Comparison of ENCODE assay signal across 21 cellular contexts in genomic region chr17:18234853-18235380, GRCh38. TPM values are rescaled to one million over a fixed set of nuclear protein-coding genes. Genes with fewer than 3 reads are reported as not detected.
DNase-seq lines count a peak whose midpoint lies in the region; ATAC-seq and TF ChIP-seq lines count a peak whose summit lies in the region.
"Had no signal": no experiment of that assay in that cellular context is flagged by ENCODE, and none has a peak within 500 bp of the region (broad histone marks: within the 10 kb centered on the region; RNA-seq: fewer than 3 reads in every experiment).

No MANE protein-coding gene starts in this region.

- H3K4me3 Mint-ChIP-seq in activated CD8-positive, alpha-beta T cell treated with anti-CD3 and anti-CD28 coated beads for 36 hours = no peak overlapping the region
- H3K4me3 Mint-ChIP-seq in activated CD8-positive, alpha-beta T cell treated with anti-CD3 and anti-CD28 coated beads, Interleukin-2, amount 10 ng/mL, durations not matched to agents 7 days and 5 days = no peak overlapping the region
- peak overlapping the region; percentile 64 for H3K4me3 Mint-ChIP-seq in activated T-helper 17 cell treated with anti-CD3 and anti-CD28 coated beads, Interleukin-2, amount 50 U/mL, for 72 hours
- H3K4me3 Mint-ChIP-seq: central memory CD8-positive, alpha-beta T cell; neural crest cell; type B pancreatic cell had no signal

- no peaks in the 10 kb centered on the region for H3K9me3 Mint-ChIP-seq in activated CD8-positive, alpha-beta T cell treated with anti-CD3 and anti-CD28 coated beads for 36 hours
- H3K9me3 Mint-ChIP-seq in activated CD8-positive, alpha-beta T cell treated with anti-CD3 and anti-CD28 coated beads, Interleukin-2, amount 10 ng/mL, durations not matched to agents 7 days and 5 days (ENCODE audit: insufficient read depth) = no peaks in the 10 kb centered on the region
- no peaks in the 10 kb centered on the region for H3K9me3 Mint-ChIP-seq in activated T-helper 17 cell treated with anti-CD3 and anti-CD28 coated beads, Interleukin-2, amount 50 U/mL, for 72 hours
- H3K9me3 Mint-ChIP-seq: central memory CD8-positive, alpha-beta T cell; neural crest cell; type B pancreatic cell had no signal

- no peak overlapping the region for H3K4me3 ChIP-seq in esophagus squamous epithelium
- H3K4me3 ChIP-seq: left ventricle myocardium inferior had no signal

- no peak for ATAC-seq in activated CD8-positive, alpha-beta T cell treated with anti-CD3 and anti-CD28 coated beads for 36 hours
- ATAC-seq in activated CD8-positive, alpha-beta T cell treated with anti-CD3 and anti-CD28 coated beads, Interleukin-2, amount 10 ng/mL, durations not matched to agents 7 days and 5 days = no peak
- no peak for ATAC-seq in activated T-helper 17 cell treated with anti-CD3 and anti-CD28 coated beads, Interleukin-2, amount 50 U/mL, for 72 hours (replicated peaks)
- ATAC-seq in HG02840 (IDR thresholded peaks at IDR 0.05; ENCODE audit: low FRiP score, unreplicated experiment) = no peak

- CTCF ChIA-PET in activated CD8-positive, alpha-beta T cell treated with anti-CD3 and anti-CD28 coated beads for 36 hours (lab: Charles Lee) = interaction anchor here (1.0 kb wide), 1 partner anchor 17 kb away, joined by 3 read pairs; no protein-coding TSS in a partner anchor
- CTCF ChIA-PET in activated CD8-positive, alpha-beta T cell treated with anti-CD3 and anti-CD28 coated beads, Interleukin-2, amount 10 ng/mL, durations not matched to agents 7 days and 5 days (lab: Charles Lee) = no interaction called here

- peak overlapping the region; percentile 80 for H3K27ac Mint-ChIP-seq in activated CD8-positive, alpha-beta T cell treated with anti-CD3 and anti-CD28 coated beads for 36 hours
- H3K27ac Mint-ChIP-seq in activated CD8-positive, alpha-beta T cell treated with anti-CD3 and anti-CD28 coated beads, Interleukin-2, amount 10 ng/mL, durations not matched to agents 7 days and 5 days = no peak overlapping the region
- peak overlapping the region; percentile 91 for H3K27ac Mint-ChIP-seq in activated T-helper 17 cell treated with anti-CD3 and anti-CD28 coated beads, Interleukin-2, amount 50 U/mL, for 72 hours
- H3K27ac Mint-ChIP-seq: progenitor cell of endocrine pancreas, type B pancreatic cell had no signal

- H3K27me3 Mint-ChIP-seq in activated CD8-positive, alpha-beta T cell treated with anti-CD3 and anti-CD28 coated beads for 36 hours = no peaks in the 10 kb centered on the region
- H3K27me3 Mint-ChIP-seq in activated CD8-positive, alpha-beta T cell treated with anti-CD3 and anti-CD28 coated beads, Interleukin-2, amount 10 ng/mL, durations not matched to agents 7 days and 5 days (ENCODE audit: low read depth) = no peaks in the 10 kb centered on the region
- H3K27me3 Mint-ChIP-seq in activated T-helper 17 cell treated with anti-CD3 and anti-CD28 coated beads, Interleukin-2, amount 50 U/mL, for 72 hours = no peaks in the 10 kb centered on the region
- H3K27me3 Mint-ChIP-seq: central memory CD8-positive, alpha-beta T cell; progenitor cell of endocrine pancreas; type B pancreatic cell had no signal

- H3K36me3 ChIP-seq in esophagus squamous epithelium = peaks cover 16 to 82% (median 30%) of the 10 kb centered on the region in 3 donors
- H3K36me3 ChIP-seq: BE2C had no signal

- no peaks in the 10 kb centered on the region for H3K36me3 Mint-ChIP-seq in activated CD8-positive, alpha-beta T cell treated with anti-CD3 and anti-CD28 coated beads for 36 hours (ENCODE audit: low read depth)
- H3K36me3 Mint-ChIP-seq in activated CD8-positive, alpha-beta T cell treated with anti-CD3 and anti-CD28 coated beads, Interleukin-2, amount 10 ng/mL, durations not matched to agents 7 days and 5 days (ENCODE audit: low read depth) = peaks cover 10% of the 10 kb centered on the region
- peaks cover 6% of the 10 kb centered on the region for H3K36me3 Mint-ChIP-seq in activated T-helper 17 cell treated with anti-CD3 and anti-CD28 coated beads, Interleukin-2, amount 50 U/mL, for 72 hours (ENCODE audit: low read depth)
- H3K36me3 Mint-ChIP-seq: type B pancreatic cell had no signal

- intact Hi-C loops in activated CD8-positive, alpha-beta T cell treated with anti-CD3 and anti-CD28 coated beads for 36 hours (cut with micrococcal nuclease) = no loop called here
- intact Hi-C loops in esophagus squamous epithelium (cut with DNase I) = no loop called here

- DNase-seq in activated CD8-positive, alpha-beta T cell treated with anti-CD3 and anti-CD28 coated beads for 36 hours = no peak
- no peak for DNase-seq in activated CD8-positive, alpha-beta T cell treated with anti-CD3 and anti-CD28 coated beads, Interleukin-2, amount 10 ng/mL, durations not matched to agents 7 days and 5 days
- DNase-seq in esophagus squamous epithelium (lab: John Stamatoyannopoulos, UW) (no peak), substantia nigra (lab: John Stamatoyannopoulos, UW) (no peak), NCI-H1417 (lab: John Stamatoyannopoulos, UW) (no peak), NOMO-1 (lab: John Stamatoyannopoulos, UW; ENCODE audit: unreplicated experiment in 2 of 2) (no peak)
- DNase-seq: activated CD8-positive, alpha-beta memory T cell treated with anti-CD3 and anti-CD28 coated beads, Interleukin-2, amount 50 U/mL, for 4 hours; BE2C; DMS79; foreskin melanocyte; left ventricle myocardium inferior; NCI-H1092; NCI-H2029; NCI-H2227 treated with DMSO at 0.1 percent for 48 hours; NCI-H774 had no signal

- 91 to 100% methylated on average over 1 to 5 of the region's 22 CpGs for WGBS in esophagus squamous epithelium, 2 donors

- POLR2A ChIA-PET in activated CD8-positive, alpha-beta T cell treated with anti-CD3 and anti-CD28 coated beads for 36 hours (lab: Charles Lee) = no interaction called here
- POLR2A ChIA-PET in activated CD8-positive, alpha-beta T cell treated with anti-CD3 and anti-CD28 coated beads, Interleukin-2, amount 10 ng/mL, durations not matched to agents 7 days and 5 days (lab: Charles Lee) = no interaction called here

- no peaks in the 10 kb centered on the region for H3K9me3 ChIP-seq in esophagus squamous epithelium
- H3K9me3 ChIP-seq: BE2C, left ventricle myocardium inferior had no signal

- peaks cover 0 to 29% (median 9%) of the 10 kb centered on the region in 3 donors for H3K4me1 ChIP-seq in esophagus squamous epithelium
- H3K4me1 ChIP-seq: BE2C had no signal

- H3K27ac ChIP-seq in esophagus squamous epithelium = peak overlapping the region; percentile 75 to 91 (median 78)
- H3K27ac ChIP-seq in substantia nigra (ENCODE audit: low read depth, low read length, poor library complexity, severe bottlenecking) = peak overlapping the region; percentile 100
- H3K27ac ChIP-seq: left ventricle myocardium inferior had no signal

- H3K4me1 Mint-ChIP-seq in activated CD8-positive, alpha-beta T cell treated with anti-CD3 and anti-CD28 coated beads for 36 hours (ENCODE audit: low read depth) = peaks cover 12% of the 10 kb centered on the region
- no peaks in the 10 kb centered on the region for H3K4me1 Mint-ChIP-seq in activated CD8-positive, alpha-beta T cell treated with anti-CD3 and anti-CD28 coated beads, Interleukin-2, amount 10 ng/mL, durations not matched to agents 7 days and 5 days (ENCODE audit: low read depth)
- H3K4me1 Mint-ChIP-seq in activated T-helper 17 cell treated with anti-CD3 and anti-CD28 coated beads, Interleukin-2, amount 50 U/mL, for 72 hours = peaks cover 8% of the 10 kb centered on the region

- TF ChIP-seq CTCF in activated CD8-positive, alpha-beta T cell treated with anti-CD3 and anti-CD28 coated beads for 36 hours (IDR thresholded peaks at IDR 0.05) = no peak
- no peak for TF ChIP-seq CTCF in esophagus squamous epithelium (IDR thresholded peaks at IDR 0.05)

- H3K27me3 ChIP-seq in esophagus squamous epithelium = no peaks in the 10 kb centered on the region
- H3K27me3 ChIP-seq: BE2C had no signal

- TF ChIP-seq POLR2A in esophagus squamous epithelium (IDR thresholded peaks at IDR 0.05) = no peak

RNA-seq across cellular contexts. Expression of gene LLGL1, which starts 9.5 kb away (rescaled TPM):
- 10 to 100 TPM; 15.1 to 17.6 TPM for total RNA-seq in activated CD8-positive, alpha-beta T cell treated with anti-CD3 and anti-CD28 coated beads for 36 hours
- total RNA-seq in activated CD8-positive, alpha-beta T cell treated with anti-CD3 and anti-CD28 coated beads, Interleukin-2, amount 10 ng/mL, durations not matched to agents 7 days and 5 days = 10 to 100 TPM; 27.1 to 27.3 TPM
- total RNA-seq in activated T-helper 17 cell treated with anti-CD3 and anti-CD28 coated beads, Interleukin-2, amount 50 U/mL, for 72 hours = 10 to 100 TPM; 19.5 to 22.3 TPM
- total RNA-seq in esophagus squamous epithelium = 10 to 100 TPM; 25.7 to 30.3 (median 28.0) TPM

RNA-seq across cellular contexts. Expression of gene FLII, which starts 23.6 kb away (rescaled TPM):
- 100 to 1,000 TPM; 276 to 281 TPM for total RNA-seq in activated CD8-positive, alpha-beta T cell treated with anti-CD3 and anti-CD28 coated beads for 36 hours
- total RNA-seq in activated CD8-positive, alpha-beta T cell treated with anti-CD3 and anti-CD28 coated beads, Interleukin-2, amount 10 ng/mL, durations not matched to agents 7 days and 5 days = 100 to 1,000 TPM; 338 to 364 TPM
- 100 to 1,000 TPM; 247 to 307 TPM for total RNA-seq in activated T-helper 17 cell treated with anti-CD3 and anti-CD28 coated beads, Interleukin-2, amount 50 U/mL, for 72 hours
- total RNA-seq in esophagus squamous epithelium = 100 to 1,000 TPM; 190 to 344 (median 232) TPM

RNA-seq across cellular contexts. Expression of gene MIEF2, which starts 25.5 kb away (rescaled TPM):
- 1 to 10 TPM; 5.5 to 6.2 TPM for total RNA-seq in activated CD8-positive, alpha-beta T cell treated with anti-CD3 and anti-CD28 coated beads for 36 hours
- 10 to 100 TPM in 1 of 2 experiments, 1 to 10 TPM in 1; 9.0 to 11.1 TPM for total RNA-seq in activated CD8-positive, alpha-beta T cell treated with anti-CD3 and anti-CD28 coated beads, Interleukin-2, amount 10 ng/mL, durations not matched to agents 7 days and 5 days
- 10 to 100 TPM in 1 of 2 donors, 1 to 10 TPM in 1; 5.0 to 15.2 TPM for total RNA-seq in activated T-helper 17 cell treated with anti-CD3 and anti-CD28 coated beads, Interleukin-2, amount 50 U/mL, for 72 hours
- 10 to 100 TPM in 1 of 4 donors, 1 to 10 TPM in 3; 5.5 to 16.1 (median 8.9) TPM for total RNA-seq in esophagus squamous epithelium

RNA-seq across cellular contexts. Expression of gene ALKBH5, which starts 51.3 kb away (rescaled TPM):
- total RNA-seq in activated CD8-positive, alpha-beta T cell treated with anti-CD3 and anti-CD28 coated beads for 36 hours = 100 to 1,000 TPM; 213 to 217 TPM
- total RNA-seq in activated CD8-positive, alpha-beta T cell treated with anti-CD3 and anti-CD28 coated beads, Interleukin-2, amount 10 ng/mL, durations not matched to agents 7 days and 5 days = 100 to 1,000 TPM; 117 to 121 TPM
- 100 to 1,000 TPM; 161 to 255 TPM for total RNA-seq in activated T-helper 17 cell treated with anti-CD3 and anti-CD28 coated beads, Interleukin-2, amount 50 U/mL, for 72 hours
- 10 to 100 TPM; 55.8 to 58.9 (median 56.9) TPM for total RNA-seq in esophagus squamous epithelium
